ENCODE assay signal across 9 cellular contexts in the genomic region with DNA sequence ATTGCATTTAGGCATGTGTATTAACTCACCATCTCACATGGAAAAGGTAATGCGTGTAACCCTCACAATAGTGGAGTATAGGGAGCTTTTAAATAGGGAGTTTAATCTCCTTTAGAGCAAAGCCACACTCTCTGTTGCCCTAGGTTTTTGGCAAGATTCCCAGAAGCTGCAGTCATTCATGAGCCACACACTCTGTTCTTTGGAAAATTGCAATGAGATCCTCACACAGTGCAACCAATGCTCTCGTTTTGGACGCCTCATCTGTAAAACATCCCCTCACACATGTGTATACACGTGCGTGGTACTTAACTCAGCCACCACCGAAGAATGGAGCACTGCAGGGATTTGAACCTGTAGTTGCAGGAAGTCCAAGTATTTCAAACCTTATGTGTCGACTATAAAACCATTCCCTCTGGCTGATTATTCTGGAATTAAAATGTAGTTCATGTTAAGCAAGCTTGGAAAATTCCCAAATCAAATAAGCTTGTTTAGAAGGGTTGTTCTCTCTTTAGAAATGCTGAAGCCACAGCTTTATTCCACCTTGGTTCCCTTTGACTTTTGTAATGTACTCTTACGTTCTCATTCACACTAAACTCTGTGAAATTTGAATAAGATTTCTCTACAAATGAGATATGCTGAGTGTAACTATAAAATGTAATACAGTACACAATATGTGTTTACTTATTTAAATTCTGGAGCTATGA.
DNase-seq lines count a peak whose midpoint lies in the region; ATAC-seq and TF ChIP-seq lines count a peak whose summit lies in the region.
"Had no signal": no experiment of that assay in that cellular context is flagged by ENCODE, and none has a peak within 500 bp of the region (broad histone marks: within the 10 kb centered on the region; RNA-seq: fewer than 3 reads in every experiment).

No MANE protein-coding gene starts in this region.

- intact Hi-C loops in A673 (cut with micrococcal nuclease; ENCODE audit: unreplicated experiment), result no loop called here
- intact Hi-C loops in stomach (cut with DNase I; ENCODE audit: low total_unique reads), result no loop called here

- H3K36me3 Mint-ChIP-seq in activated CD4-positive, alpha-beta T cell treated with anti-CD3 and anti-CD28 coated beads, Interleukin-2, amount 10 ng/mL, durations not matched to agents 7 days and 5 days (ENCODE audit: low read depth), result no peaks in the 10 kb centered on the region

- no peak overlapping the region for H3K4me3 Mint-ChIP-seq in activated CD4-positive, alpha-beta T cell treated with anti-CD3 and anti-CD28 coated beads, Interleukin-2, amount 10 ng/mL, durations not matched to agents 7 days and 5 days

- no peaks in the 10 kb centered on the region for H3K9me3 Mint-ChIP-seq in activated CD4-positive, alpha-beta T cell treated with anti-CD3 and anti-CD28 coated beads, Interleukin-2, amount 10 ng/mL, durations not matched to agents 7 days and 5 days

- H3K4me3 ChIP-seq in A673 (ENCODE audit: low read depth, low read length, poor library complexity, severe bottlenecking), result no peak overlapping the region
- no peak overlapping the region for H3K4me3 ChIP-seq in fibroblast of pulmonary artery (replicated peaks; ENCODE audit: low read depth, low read length)
- H3K4me3 ChIP-seq in stomach, result no peak overlapping the region
- H3K4me3 ChIP-seq: BLaER1 had no signal

- H3K27ac Mint-ChIP-seq in activated CD4-positive, alpha-beta T cell treated with anti-CD3 and anti-CD28 coated beads, Interleukin-2, amount 10 ng/mL, durations not matched to agents 7 days and 5 days, result no peak overlapping the region

- H3K27me3 ChIP-seq in A673 (replicated peaks; ENCODE audit: insufficient read depth, low read depth, low read length, poor library complexity) (no peaks in the 10 kb centered on the region), stomach (peaks cover 0 to 2% (median 0%) of the 10 kb centered on the region in 3 donors)
- H3K27me3 ChIP-seq: BLaER1 had no signal

- H3K4me1 ChIP-seq in A673 (ENCODE audit: insufficient read depth, low read length, poor library complexity, severe bottlenecking), result peaks cover 15% of the 10 kb centered on the region
- peaks cover 0 to 8% (median 0%) of the 10 kb centered on the region in 4 donors for H3K4me1 ChIP-seq in stomach
- H3K4me1 ChIP-seq: BLaER1 had no signal

- H3K27ac ChIP-seq in A673 (ENCODE audit: low read depth, low read length, poor library complexity, severe bottlenecking) (no peak overlapping the region), stomach (no peak overlapping the region)
- H3K27ac ChIP-seq: BLaER1 had no signal

- H3K36me3 ChIP-seq in A673 (ENCODE audit: insufficient read depth, low read length, poor library complexity, severe bottlenecking), result no peaks in the 10 kb centered on the region
- H3K36me3 ChIP-seq in stomach, result no peaks in the 10 kb centered on the region
- H3K36me3 ChIP-seq: BLaER1 had no signal

- POLR2A ChIA-PET in A673 (lab: Charles Lee; ENCODE audit: low non-redundant PET), result no interaction called here
- POLR2A ChIA-PET in activated CD4-positive, alpha-beta T cell treated with anti-CD3 and anti-CD28 coated beads, Interleukin-2, amount 10 ng/mL, durations not matched to agents 7 days and 5 days (lab: Charles Lee), result no interaction called here

- WGBS in stomach, 5 donors, result 23 to 32% (median 24%) methylated on average over 8 of the region's 8 CpGs

- TF ChIP-seq POLR2A in stomach (IDR thresholded peaks at IDR 0.05), result no peak

- no peaks in the 10 kb centered on the region for H3K4me1 Mint-ChIP-seq in activated CD4-positive, alpha-beta T cell treated with anti-CD3 and anti-CD28 coated beads, Interleukin-2, amount 10 ng/mL, durations not matched to agents 7 days and 5 days

- CTCF ChIA-PET in A673 (lab: Charles Lee), result no interaction called here
- CTCF ChIA-PET in activated CD4-positive, alpha-beta T cell treated with anti-CD3 and anti-CD28 coated beads, Interleukin-2, amount 10 ng/mL, durations not matched to agents 7 days and 5 days (lab: Charles Lee), result no interaction called here

- no TSS peak for BruUV-seq in A673 (replicated peaks; lab: Mats Ljungman, UMichigan)

- H3K9me3 ChIP-seq in A673 (ENCODE audit: low read depth, low read length, poor library complexity, severe bottlenecking), result no peaks in the 10 kb centered on the region
- H3K9me3 ChIP-seq in stomach, result no peaks in the 10 kb centered on the region

- no peak for TF ChIP-seq CTCF in A673 (conservative IDR thresholded peaks at IDR 0.05; ENCODE audit: low read depth, low read length)
- no peak for TF ChIP-seq CTCF in fibroblast of pulmonary artery (IDR thresholded peaks at IDR 0.05; ENCODE audit: low read length, missing control alignments)
- TF ChIP-seq CTCF in stomach (IDR thresholded peaks at IDR 0.05), result no peak

- DNase-seq in A673 (ENCODE audit: low spot score), result peak; percentile 90
- DNase-seq in M059J (ENCODE audit: low read depth), result peak; percentile 32
- peak; percentile 86 for DNase-seq in OCI-M1 (lab: John Stamatoyannopoulos, UW)
- peak; percentile 71 for DNase-seq in fibroblast of pulmonary artery (ENCODE audit: low read depth)
- DNase-seq in activated CD4-positive, alpha-beta T cell treated with anti-CD3 and anti-CD28 coated beads, Interleukin-2, amount 10 ng/mL, durations not matched to agents 7 days and 5 days, result no peak
- no peak for DNase-seq in stomach

- no peak for TF ChIP-seq EP300 in stomach (IDR thresholded peaks at IDR 0.05)

- H3K27me3 Mint-ChIP-seq in activated CD4-positive, alpha-beta T cell treated with anti-CD3 and anti-CD28 coated beads, Interleukin-2, amount 10 ng/mL, durations not matched to agents 7 days and 5 days, result no peaks in the 10 kb centered on the region

- ATAC-seq in GM19023 (IDR thresholded peaks at IDR 0.05; ENCODE audit: unreplicated experiment) (no peak), GM18873 (IDR thresholded peaks at IDR 0.05; ENCODE audit: low FRiP score, unreplicated experiment) (no peak)

Comparison
In these comparisons a context has a peak if more than half of its experiments do, and no peak if none do; other contexts are left out.
1. DNase-seq: peak in A673 (single experiment), M059J (single experiment), OCI-M1 (single experiment) and fibroblast of pulmonary artery (single experiment); none in activated CD4-positive, alpha-beta T cell treated with anti-CD3 and anti-CD28 coated beads, Interleukin-2, amount 10 ng/mL, durations not matched to agents 7 days and 5 days (single experiment) and stomach (single experiment).